Comparison of ENCODE assay signal across 16 cellular contexts in genomic region chr7:131028293-131028692, GRCh38.
DNase-seq lines count a peak whose midpoint lies in the region; ATAC-seq and TF ChIP-seq lines count a peak whose summit lies in the region.
"Had no signal": no experiment of that assay in that cellular context is flagged by ENCODE, and none has a peak within 500 bp of the region (broad histone marks: within the 10 kb centered on the region; RNA-seq: fewer than 3 reads in every experiment).

No MANE protein-coding gene starts in this region.

- in situ Hi-C loops in transverse colon (cut with MboI; ENCODE audit: low pct_ligation_motif_present in 1 of 4, low pct_unique_long_range_greater_than_20kb in 1 of 4, low sequenced_read_pairs in 3 of 4), result loop anchor here in 1 of 4 donors (25.0 kb wide), 1 partner anchor 141 kb away; no protein-coding TSS in a partner anchor

- no peak overlapping the region for H2BK15ac ChIP-seq in H9 (ENCODE audit: low read depth, low read length)

- H3K79me1 ChIP-seq in H9 (ENCODE audit: insufficient read depth, low read depth, low read length, poor library complexity, severe bottlenecking), result peaks cover 2% of the 10 kb centered on the region

- H3K4me3 ChIP-seq in left lung, result no peak overlapping the region
- no peak overlapping the region for H3K4me3 ChIP-seq in transverse colon
- H3K4me3 ChIP-seq: heart right ventricle had no signal

- no peak overlapping the region for H2AK5ac ChIP-seq in H9 (ENCODE audit: insufficient read length, low read length)

- H3K27me3 Mint-ChIP-seq in activated T-cell treated with anti-CD3 and anti-CD28 coated beads, Interleukin-2, amount 50 U/mL, for 4 hours (ENCODE audit: low read depth), result no peaks in the 10 kb centered on the region
- H3K27me3 Mint-ChIP-seq in WTC11 (ENCODE audit: low read depth) (no peaks in the 10 kb centered on the region), H9 (ENCODE audit: low read depth) (no peaks in the 10 kb centered on the region)
- H3K27me3 Mint-ChIP-seq: dendritic cell treated with granulocyte-macrophage colony-stimulating factor and Interleukin-4, amounts not matched to agents 40 ng/mL and 50 ng/mL, for 4 days had no signal

- H3K79me2 ChIP-seq in H9 (ENCODE audit: insufficient read depth, low read length), result no peaks in the 10 kb centered on the region

- intact Hi-C loops in left lung (cut with DNase I) (no loop called here), transverse colon (cut with DNase I; ENCODE audit: low total_unique reads) (no loop called here)

- H3K23me2 ChIP-seq in H9 (ENCODE audit: insufficient read length, low read depth, low read length, poor library complexity, severe bottlenecking), result no peaks in the 10 kb centered on the region

- TF ChIP-seq POLR2A in transverse colon (IDR thresholded peaks at IDR 0.05), result no peak

- H3K36me3 ChIP-seq in left lung (no peaks in the 10 kb centered on the region), transverse colon (no peaks in the 10 kb centered on the region)

- no peak overlapping the region for H4K5ac ChIP-seq in H9 (ENCODE audit: insufficient read length, low read depth, low read length)

- H3K36me3 Mint-ChIP-seq in activated T-cell treated with anti-CD3 and anti-CD28 coated beads, Interleukin-2, amount 50 U/mL, for 4 hours (ENCODE audit: insufficient read depth), result peaks cover 34% of the 10 kb centered on the region
- peaks cover 2% of the 10 kb centered on the region for H3K36me3 Mint-ChIP-seq in WTC11
- H3K36me3 Mint-ChIP-seq in H9 (ENCODE audit: insufficient read depth in 1 of 3, low read depth in 3 of 3), result peaks cover 0 to 4% (median 1%) of the 10 kb centered on the region in 3 experiments; a peak in 1 of 7 replicates

- TF ChIP-seq CTCF in WTC11 (IDR thresholded peaks at IDR 0.05) (no peak), left lung (IDR thresholded peaks at IDR 0.05) (no peak), transverse colon (IDR thresholded peaks at IDR 0.05) (no peak), H9 (conservative IDR thresholded peaks at IDR 0.05) (no peak)

- H3K27me3 ChIP-seq in left lung (no peaks in the 10 kb centered on the region), transverse colon (no peaks in the 10 kb centered on the region), H9 (ENCODE audit: insufficient read depth, low read length) (no peaks in the 10 kb centered on the region)
- H3K27me3 ChIP-seq: heart right ventricle had no signal

- H3K4me1 ChIP-seq in left lung, result peaks cover 17 to 64% of the 10 kb centered on the region in 2 donors
- H3K4me1 ChIP-seq in transverse colon, result peaks cover 8 to 53% (median 16%) of the 10 kb centered on the region in 4 donors
- H3K4me1 ChIP-seq in H9 (ENCODE audit: insufficient read depth, low read length), result peaks cover 2% of the 10 kb centered on the region; the same call in 1 of the 2 replicates

- peak overlapping the region; percentile 54 to 75 for H3K27ac ChIP-seq in left lung
- H3K27ac ChIP-seq in transverse colon, result peak overlapping the region in 3 of 4 donors; percentile 17 to 50 (median 26)
- H3K27ac ChIP-seq in H9 (ENCODE audit: insufficient read length, low read depth, low read length), result no peak overlapping the region
- H3K27ac ChIP-seq: VCaP had no signal

- no peak overlapping the region for H3K4ac ChIP-seq in H9 (ENCODE audit: low read depth, low read length)

- no peak for ATAC-seq in activated T-cell treated with anti-CD3 and anti-CD28 coated beads, Interleukin-2, amount 50 U/mL, for 4 hours
- ATAC-seq in WTC11 (no peak), left lung (peak; percentile 69)

- H4K91ac ChIP-seq in H9 (ENCODE audit: insufficient read length, low read depth, low read length), result no peak overlapping the region

- peaks cover 6% of the 10 kb centered on the region for H3K9me3 Mint-ChIP-seq in activated T-cell treated with anti-CD3 and anti-CD28 coated beads, Interleukin-2, amount 50 U/mL, for 4 hours
- H3K9me3 Mint-ChIP-seq in WTC11 (no peaks in the 10 kb centered on the region; the same call in 1 of the 2 replicates), H9 (no peaks in the 10 kb centered on the region)
- H3K9me3 Mint-ChIP-seq: dendritic cell treated with granulocyte-macrophage colony-stimulating factor and Interleukin-4, amounts not matched to agents 40 ng/mL and 50 ng/mL, for 4 days had no signal

- H4K20me1 ChIP-seq in H9 (ENCODE audit: control insufficient read depth, insufficient read depth, insufficient read length), result no peaks in the 10 kb centered on the region

- H3K18ac ChIP-seq in H9 (ENCODE audit: insufficient read length, low read depth, low read length), result no peak overlapping the region

- no peak overlapping the region for H2AFZ ChIP-seq in H9 (ENCODE audit: low read length)

- H3K4me1 Mint-ChIP-seq in activated T-cell treated with anti-CD3 and anti-CD28 coated beads, Interleukin-2, amount 50 U/mL, for 4 hours (ENCODE audit: low read depth), result peaks cover 91% of the 10 kb centered on the region
- H3K4me1 Mint-ChIP-seq in WTC11, result peaks cover 11% of the 10 kb centered on the region
- peaks cover 4 to 8% of the 10 kb centered on the region in 2 experiments; a peak in 3 of 4 replicates for H3K4me1 Mint-ChIP-seq in H9

- H3K23ac ChIP-seq in H9 (ENCODE audit: insufficient read length, low read depth, low read length), result no peak overlapping the region

- TF ChIP-seq EP300 in transverse colon (IDR thresholded peaks at IDR 0.05; ENCODE audit: low read depth), result no peak

- H3K4me2 ChIP-seq in H9 (ENCODE audit: insufficient read depth, insufficient read length, low read length), result no peak overlapping the region

- no peak overlapping the region for H4K8ac ChIP-seq in H9 (replicated peaks; ENCODE audit: insufficient read length, low read depth, low read length)

- H3K4me3 Mint-ChIP-seq in activated T-cell treated with anti-CD3 and anti-CD28 coated beads, Interleukin-2, amount 50 U/mL, for 4 hours, result peak overlapping the region; percentile 40
- H3K4me3 Mint-ChIP-seq in WTC11, result no peak overlapping the region
- no peak overlapping the region for H3K4me3 Mint-ChIP-seq in H9
- H3K4me3 Mint-ChIP-seq: dendritic cell treated with granulocyte-macrophage colony-stimulating factor and Interleukin-4, amounts not matched to agents 40 ng/mL and 50 ng/mL, for 4 days had no signal

- H3T11ph ChIP-seq in H9 (ENCODE audit: low read length), result no peak overlapping the region

- 80 to 90% methylated on average over 2 of the region's 2 CpGs for WGBS in transverse colon (ENCODE audit: low coverage in 1 of 2), 2 donors
- no CpG with 5 or more reads among the region's 2 CpGs for WGBS in H9 (ENCODE audit: extremely low coverage, insufficient read length, low lambda C conversion rate)

- H2BK5ac ChIP-seq in H9 (ENCODE audit: insufficient read length, low read length), result no peak overlapping the region

- no peak overlapping the region for H3K9ac ChIP-seq in H9 (ENCODE audit: extremely low read depth, insufficient read length, low read length)

- no peak overlapping the region for H3K14ac ChIP-seq in H9 (ENCODE audit: insufficient read depth, low read length)

- DNase-seq in activated T-cell treated with anti-CD3 and anti-CD28 coated beads, Interleukin-2, amount 50 U/mL, for 4 hours, result no peak
- DNase-seq in activated T-cell treated with anti-CD3 and anti-CD28 coated beads, Interleukin-2, amount 50 U/mL, for 48 hours, result no peak
- DNase-seq in WTC11 (ENCODE audit: low spot score) (no peak), left lung (no peak), transverse colon (no peak), GM19240 (ENCODE audit: insufficient read length, low spot score) (no peak), H9 (no peak), NCI-H226 (no peak)
- DNase-seq: heart right ventricle; kidney; NCI-H1436; NCI-H446; small intestine; stimulated activated naive CD4-positive, alpha-beta T cell treated with Interleukin-2 at 50 U/mL for 16 hours had no signal

- H2BK120ac ChIP-seq in H9 (ENCODE audit: low read depth, low read length, poor library complexity, severe bottlenecking), result no peak overlapping the region

- H3K56ac ChIP-seq in H9 (ENCODE audit: insufficient read length, low read depth, low read length), result no peak overlapping the region

- POLR2A ChIA-PET in WTC11 (lab: Charles Lee), result interaction anchor here (0.6 kb wide), 1 partner anchor 35 kb away, joined by 5 read pairs; no protein-coding TSS in a partner anchor

- no peak overlapping the region for H2BK20ac ChIP-seq in H9 (ENCODE audit: low read depth, low read length, poor library complexity, severe bottlenecking)

- CTCF ChIA-PET in WTC11 (lab: Charles Lee), result interaction anchor here (0.7 to 3.2 kb wide), 5 partner anchors 11 to 154 kb away, joined by 3 to 10 read pairs (median 3); no protein-coding TSS in a partner anchor

- H3K27ac Mint-ChIP-seq in WTC11 (peak overlapping the region; percentile 66; the same call in 1 of the 2 replicates), H9 (no peak overlapping the region; a peak in 1 of 7 replicates)

- no peak overlapping the region for H2BK12ac ChIP-seq in H9 (ENCODE audit: insufficient read length, low read depth, low read length)

- no peaks in the 10 kb centered on the region for H3K9me3 ChIP-seq in left lung
- no peaks in the 10 kb centered on the region for H3K9me3 ChIP-seq in transverse colon
- no peaks in the 10 kb centered on the region for H3K9me3 ChIP-seq in H9 (ENCODE audit: control insufficient read depth, low read depth, low read length)
- H3K9me3 ChIP-seq: heart right ventricle had no signal

TF ChIP-seq in WTC11, 78 proteins besides CTCF, POLR2A, EP300 and RAD21:
- no peak for TF ChIP-seq HMGA2 (CRISPR knock-in tag; IDR thresholded peaks at IDR 0.05)
- no peak for TF ChIP-seq ETV6 (CRISPR knock-in tag; IDR thresholded peaks at IDR 0.05)
- no peak for TF ChIP-seq ZNF281 (CRISPR knock-in tag; IDR thresholded peaks at IDR 0.05)
TF ChIP-seq in WTC11: peak in this region for 0.
